In genomic region chrX:154411981-154412340, GRCh38 we compare ENCODE assay signal across 2 cellular contexts.
TF ChIP-seq lines count a peak whose summit lies in the region.

No MANE protein-coding gene starts in this region.

TF ChIP-seq in SK-N-SH, 30 proteins besides CTCF, POLR2A, EP300 and RAD21:
- TF ChIP-seq FOSL2 (IDR thresholded peaks at IDR 0.05; ENCODE audit: borderline replicate concordance, low read depth), result no peak
- TF ChIP-seq, protein P1, sequence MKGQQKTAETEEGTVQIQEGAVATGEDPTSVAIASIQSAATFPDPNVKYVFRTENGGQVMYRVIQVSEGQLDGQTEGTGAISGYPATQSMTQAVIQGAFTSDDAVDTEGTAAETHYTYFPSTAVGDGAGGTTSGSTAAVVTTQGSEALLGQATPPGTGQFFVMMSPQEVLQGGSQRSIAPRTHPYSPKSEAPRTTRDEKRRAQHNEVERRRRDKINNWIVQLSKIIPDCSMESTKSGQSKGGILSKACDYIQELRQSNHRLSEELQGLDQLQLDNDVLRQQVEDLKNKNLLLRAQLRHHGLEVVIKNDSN (IDR thresholded peaks at IDR 0.05; ENCODE audit: borderline replicate concordance, low read depth), result peak; percentile 46; the same call in 1 of the 2 replicates
- TF ChIP-seq, protein P2, sequence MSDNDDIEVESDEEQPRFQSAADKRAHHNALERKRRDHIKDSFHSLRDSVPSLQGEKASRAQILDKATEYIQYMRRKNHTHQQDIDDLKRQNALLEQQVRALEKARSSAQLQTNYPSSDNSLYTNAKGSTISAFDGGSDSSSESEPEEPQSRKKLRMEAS (IDR thresholded peaks at IDR 0.05; ENCODE audit: low read depth), result 0 out of 2 replicates have a peak, but pooled peaks have one; percentile 7

TF ChIP-seq in GM12878, 131 proteins besides CTCF, POLR2A, EP300 and RAD21:
- TF ChIP-seq HDGF (IDR thresholded peaks at IDR 0.05) (peak; percentile 67; the same call in 1 of the 2 replicates), BHLHE40 (IDR thresholded peaks at IDR 0.05; ENCODE audit: borderline replicate concordance in 1 of 2, low read depth in 2 of 2, low read length in 1 of 2) (peak in 1 of 2 experiments; percentile 38; a peak in 1 of 4 replicates), SMARCA5 (IDR thresholded peaks at IDR 0.05) (no peak)
